In genomic region chr2:152441961-152442360, GRCh38 we compare ENCODE assay signal across 1 cellular context.
TF ChIP-seq lines count a peak whose summit lies in the region.

No MANE protein-coding gene starts in this region.

TF ChIP-seq in GM23338, 12 proteins besides CTCF, POLR2A, EP300 and RAD21 (continued from another document):
- TF ChIP-seq ZNF462 (CRISPR knock-in tag; IDR thresholded peaks at IDR 0.05) (no peak), CREB1 (CRISPR knock-in tag; IDR thresholded peaks at IDR 0.05; ENCODE audit: low read depth) (no peak), NANOG (IDR thresholded peaks at IDR 0.05; ENCODE audit: borderline replicate concordance) (no peak), EZH2phosphoT487 (IDR thresholded peaks at IDR 0.05; ENCODE audit: unreplicated experiment) (no peak), ZNF331 (CRISPR knock-in tag; IDR thresholded peaks at IDR 0.05; ENCODE audit: low read depth) (no peak), STAT1 (IDR thresholded peaks at IDR 0.05; ENCODE audit: unreplicated experiment) (no peak), POLR2AphosphoS5 (IDR thresholded peaks at IDR 0.05; ENCODE audit: low read depth) (no peak), ETS1 (IDR thresholded peaks at IDR 0.05) (no peak), ZNF114 (CRISPR knock-in tag; IDR thresholded peaks at IDR 0.05) (no peak), REST (IDR thresholded peaks at IDR 0.05; ENCODE audit: unreplicated experiment) (no peak), EZH2 (IDR thresholded peaks at IDR 0.05; ENCODE audit: low read depth, unreplicated experiment) (no peak)
